Comparison of ENCODE assay signal across 12 cellular contexts in genomic region chr16:85550422-85551318, GRCh38.
DNase-seq lines count a peak whose midpoint lies in the region; ATAC-seq, FAIRE-seq and TF ChIP-seq lines count a peak whose summit lies in the region.
"Had no signal": no experiment of that assay in that cellular context is flagged by ENCODE, and none has a peak within 500 bp of the region (broad histone marks: within the 10 kb centered on the region; RNA-seq: fewer than 3 reads in every experiment).

No MANE protein-coding gene starts in this region.

- H3K27ac Mint-ChIP-seq in stimulated activated naive CD8-positive, alpha-beta T cell treated with anti-CD3 and anti-CD28 coated beads, Interleukin-15, Interleukin-2, amounts not matched to agents 100 ng/mL and 50 ng/mL, for 24 hours, result peak overlapping the region; percentile 91
- peak overlapping the region; percentile 59 for H3K27ac Mint-ChIP-seq in mesothelial cell of epicardium
- H3K27ac Mint-ChIP-seq: CD4-positive, alpha-beta T cell had no signal

- no peaks in the 10 kb centered on the region for H3K27me3 ChIP-seq in brain microvascular endothelial cell (replicated peaks)

- H3K9me3 Mint-ChIP-seq in stimulated activated naive CD8-positive, alpha-beta T cell treated with anti-CD3 and anti-CD28 coated beads, Interleukin-15, Interleukin-2, amounts not matched to agents 100 ng/mL and 50 ng/mL, for 24 hours, result no peaks in the 10 kb centered on the region
- H3K9me3 Mint-ChIP-seq in mesothelial cell of epicardium, result no peaks in the 10 kb centered on the region
- H3K9me3 Mint-ChIP-seq: CD4-positive, alpha-beta T cell had no signal

- TF ChIP-seq CTCF in brain microvascular endothelial cell (IDR thresholded peaks at IDR 0.05; ENCODE audit: low read depth, low read length, missing control alignments), result peak; percentile 51
- no peak for TF ChIP-seq CTCF in mesothelial cell of epicardium (IDR thresholded peaks at IDR 0.05; ENCODE audit: unreplicated experiment)
- no peak for TF ChIP-seq CTCF in D721Med (IDR thresholded peaks at IDR 0.05; ENCODE audit: insufficient read depth, missing control alignments)

- H3K36me3 ChIP-seq in brain microvascular endothelial cell (replicated peaks), result no peaks in the 10 kb centered on the region

- ATAC-seq in stimulated activated naive CD8-positive, alpha-beta T cell treated with anti-CD3 and anti-CD28 coated beads, Interleukin-15, Interleukin-2, amounts not matched to agents 100 U/mL and 50 U/mL, for 24 hours, result no peak
- no peak for ATAC-seq in GM19467 (IDR thresholded peaks at IDR 0.05; ENCODE audit: unreplicated experiment)

- no peak for FAIRE-seq in D721Med (lab: Jason Lieb, UNC)

- H3K4me3 ChIP-seq in brain microvascular endothelial cell (ENCODE audit: low read depth, low read length), result no peak overlapping the region

- H3K36me3 Mint-ChIP-seq in stimulated activated naive CD8-positive, alpha-beta T cell treated with anti-CD3 and anti-CD28 coated beads, Interleukin-15, Interleukin-2, amounts not matched to agents 100 ng/mL and 50 ng/mL, for 24 hours (ENCODE audit: low read depth), result no peaks in the 10 kb centered on the region
- peaks cover 5% of the 10 kb centered on the region for H3K36me3 Mint-ChIP-seq in mesothelial cell of epicardium

- H3K4me1 Mint-ChIP-seq in stimulated activated naive CD8-positive, alpha-beta T cell treated with anti-CD3 and anti-CD28 coated beads, Interleukin-15, Interleukin-2, amounts not matched to agents 100 ng/mL and 50 ng/mL, for 24 hours (ENCODE audit: low read depth), result peaks cover 40% of the 10 kb centered on the region
- peaks cover 24% of the 10 kb centered on the region for H3K4me1 Mint-ChIP-seq in mesothelial cell of epicardium

- no peak overlapping the region for H3K27ac ChIP-seq in brain microvascular endothelial cell

- no peaks in the 10 kb centered on the region for H3K27me3 Mint-ChIP-seq in stimulated activated naive CD8-positive, alpha-beta T cell treated with anti-CD3 and anti-CD28 coated beads, Interleukin-15, Interleukin-2, amounts not matched to agents 100 ng/mL and 50 ng/mL, for 24 hours
- no peaks in the 10 kb centered on the region for H3K27me3 Mint-ChIP-seq in mesothelial cell of epicardium (ENCODE audit: low read depth)
- H3K27me3 Mint-ChIP-seq: CD4-positive, alpha-beta T cell had no signal

- DNase-seq in stimulated activated naive CD8-positive, alpha-beta T cell treated with anti-CD3 and anti-CD28 coated beads, Interleukin-15, Interleukin-2, amounts not matched to agents 100 U/mL and 50 U/mL, for 24 hours, result no peak
- no peak for DNase-seq in brain microvascular endothelial cell
- no peak for DNase-seq in mesothelial cell of epicardium (ENCODE audit: low spot score in 2 of 2, unreplicated experiment in 2 of 2)
- no peak for DNase-seq in cortex of kidney (lab: John Stamatoyannopoulos, UW)
- no peak for DNase-seq in SKM-1 (lab: John Stamatoyannopoulos, UW; ENCODE audit: unreplicated experiment)
- DNase-seq in D721Med (ENCODE audit: insufficient read length, low spot score), result no peak
- DNase-seq: activated T-cell treated with anti-CD3 and anti-CD28 coated beads, Interleukin-2, amount 50 U/mL, for 48 hours; CD4-positive, alpha-beta T cell; NCI-H2081 treated with DMSO at 0.1 percent for 48 hours; NK-92 treated with Interleukin-12 subunit alpha and Interleukin-12 subunit beta, amount 100 ng/mL, for 24 hours had no signal

- in situ Hi-C loops in brain microvascular endothelial cell (cut with HindIII; ENCODE audit: low pct_ligation_motif_present, low sequenced_read_pairs), result no loop called here

- peak overlapping the region; percentile 16 for H3K4me3 Mint-ChIP-seq in stimulated activated naive CD8-positive, alpha-beta T cell treated with anti-CD3 and anti-CD28 coated beads, Interleukin-15, Interleukin-2, amounts not matched to agents 100 ng/mL and 50 ng/mL, for 24 hours
- H3K4me3 Mint-ChIP-seq in mesothelial cell of epicardium, result no peak overlapping the region
